In genomic region chr11:123561046-123561781, GRCh38 we compare ENCODE assay signal across 9 cellular contexts.
A peak's percentile ranks its signal among the peaks of the same experiment; 100 is the strongest.
DNase-seq lines count a peak whose midpoint lies in the region; ATAC-seq and TF ChIP-seq lines count a peak whose summit lies in the region.
"Had no signal": no experiment of that assay in that cellular context is flagged by ENCODE, and none has a peak within 500 bp of the region (broad histone marks: within the 10 kb centered on the region; RNA-seq: fewer than 3 reads in every experiment).

No MANE protein-coding gene starts in this region.

- DNase-seq in DMS153 treated with DMSO at 0.1 percent for 48 hours (lab: John Stamatoyannopoulos, UW; ENCODE audit: unreplicated experiment) (peak; percentile 5), DMS153 (lab: John Stamatoyannopoulos, UW) (no peak), PC-3 (no peak), foreskin fibroblast (peak in 1 of 2 donors; percentile 38), dedifferentiated amniotic fluid mesenchymal stem cell (ENCODE audit: extremely low spot score) (no peak), CD1c-positive myeloid dendritic cell (ENCODE audit: extremely low spot score) (no peak)
- DNase-seq: CD4-positive, CD25-positive, alpha-beta regulatory T cell had no signal

- intact Hi-C loops in PC-3 (cut with micrococcal nuclease) = no loop called here

- no peak overlapping the region for H2AFZ ChIP-seq in PC-3 (ENCODE audit: low read length)
- peak overlapping the region; percentile 63 for H2AFZ ChIP-seq in parathyroid adenoma

- H3K79me2 ChIP-seq in PC-3 (ENCODE audit: low read length) = peaks cover 9% of the 10 kb centered on the region; the same call in 1 of the 2 replicates
- no peaks in the 10 kb centered on the region for H3K79me2 ChIP-seq in parathyroid adenoma

- H3K27ac ChIP-seq in PC-3 (ENCODE audit: low read length) (no peak overlapping the region), parathyroid adenoma (peak overlapping the region; percentile 12)

- no peaks in the 10 kb centered on the region for H3K9me3 ChIP-seq in PC-3 (ENCODE audit: low read length)
- H3K9me3 ChIP-seq in parathyroid adenoma (ENCODE audit: control insufficient read depth, low read length) = no peaks in the 10 kb centered on the region

- H3K27me3 ChIP-seq in PC-3 (ENCODE audit: low read length) (no peaks in the 10 kb centered on the region), parathyroid adenoma (ENCODE audit: control insufficient read depth, insufficient read depth, low read length) (no peaks in the 10 kb centered on the region)

- no peaks in the 10 kb centered on the region for H3F3A ChIP-seq in PC-3 (ENCODE audit: low read length, unreplicated experiment)

- H3K9me2 ChIP-seq in PC-3 (replicated peaks; ENCODE audit: low read length) = no peaks in the 10 kb centered on the region

- ATAC-seq in PC-3 (peak; percentile 71), GM18498 (IDR thresholded peaks at IDR 0.05; ENCODE audit: unreplicated experiment) (no peak)

- H3K4me1 ChIP-seq in PC-3 (ENCODE audit: insufficient read depth, low read length) = no peaks in the 10 kb centered on the region; the same call in 1 of the 2 replicates
- H3K4me1 ChIP-seq in parathyroid adenoma = peaks cover 6% of the 10 kb centered on the region

- H3K4me2 ChIP-seq in PC-3 (ENCODE audit: low read length) (no peak overlapping the region), parathyroid adenoma (ENCODE audit: low read length) (no peak overlapping the region)

- CTCF ChIA-PET in PC-3 (lab: Charles Lee) = interaction anchor here (0.6 kb wide), 1 partner anchor 260 kb away, joined by 4 read pairs; no protein-coding TSS in a partner anchor

- H3K4me3 ChIP-seq in PC-3 (ENCODE audit: low read length) (no peak overlapping the region), foreskin fibroblast (ENCODE audit: low read depth in 1 of 2, low read length in 2 of 2) (peak overlapping the region; percentile 34 to 60), parathyroid adenoma (ENCODE audit: low read depth, low read length) (no peak overlapping the region)

- H4K20me1 ChIP-seq in PC-3 (ENCODE audit: low read length) = no peaks in the 10 kb centered on the region; the same call in 1 of the 2 replicates

- H3K36me3 ChIP-seq in PC-3 (ENCODE audit: low read depth, low read length) = no peaks in the 10 kb centered on the region
- H3K36me3 ChIP-seq in parathyroid adenoma (ENCODE audit: control insufficient read depth, insufficient read depth, low read length) = no peaks in the 10 kb centered on the region

- no peak overlapping the region for H3K9ac ChIP-seq in PC-3 (ENCODE audit: low read length)
- no peak overlapping the region for H3K9ac ChIP-seq in parathyroid adenoma

- POLR2A ChIA-PET in PC-3 (lab: Charles Lee; ENCODE audit: unreplicated experiment) = no interaction called here

- BruUV-seq in PC-3 (replicated peaks; lab: Mats Ljungman, UMichigan) = no TSS peak

- TF ChIP-seq CTCF in PC-3 (conservative IDR thresholded peaks at IDR 0.05; ENCODE audit: low read depth, low read length) = peak; percentile 40; the same call in 1 of the 2 replicates
- peak; percentile 49 for TF ChIP-seq CTCF in foreskin fibroblast (IDR thresholded peaks at IDR 0.05; ENCODE audit: low read depth, low read length)
- TF ChIP-seq CTCF in parathyroid adenoma (IDR thresholded peaks at IDR 0.05) = peak; percentile 29

Comparison
In these comparisons a context has a peak if more than half of its experiments do, and no peak if none do; other contexts are left out.
1. H3K4me3 ChIP-seq: peak in foreskin fibroblast (2 of 2); none in PC-3 (single experiment) and parathyroid adenoma (single experiment).
2. Peak in every context shown above with its lines, with median percentiles within 50 percentile points of each other: CTCF ChIP-seq.